ENCODE assay signal across 1 cellular context in the genomic region with DNA sequence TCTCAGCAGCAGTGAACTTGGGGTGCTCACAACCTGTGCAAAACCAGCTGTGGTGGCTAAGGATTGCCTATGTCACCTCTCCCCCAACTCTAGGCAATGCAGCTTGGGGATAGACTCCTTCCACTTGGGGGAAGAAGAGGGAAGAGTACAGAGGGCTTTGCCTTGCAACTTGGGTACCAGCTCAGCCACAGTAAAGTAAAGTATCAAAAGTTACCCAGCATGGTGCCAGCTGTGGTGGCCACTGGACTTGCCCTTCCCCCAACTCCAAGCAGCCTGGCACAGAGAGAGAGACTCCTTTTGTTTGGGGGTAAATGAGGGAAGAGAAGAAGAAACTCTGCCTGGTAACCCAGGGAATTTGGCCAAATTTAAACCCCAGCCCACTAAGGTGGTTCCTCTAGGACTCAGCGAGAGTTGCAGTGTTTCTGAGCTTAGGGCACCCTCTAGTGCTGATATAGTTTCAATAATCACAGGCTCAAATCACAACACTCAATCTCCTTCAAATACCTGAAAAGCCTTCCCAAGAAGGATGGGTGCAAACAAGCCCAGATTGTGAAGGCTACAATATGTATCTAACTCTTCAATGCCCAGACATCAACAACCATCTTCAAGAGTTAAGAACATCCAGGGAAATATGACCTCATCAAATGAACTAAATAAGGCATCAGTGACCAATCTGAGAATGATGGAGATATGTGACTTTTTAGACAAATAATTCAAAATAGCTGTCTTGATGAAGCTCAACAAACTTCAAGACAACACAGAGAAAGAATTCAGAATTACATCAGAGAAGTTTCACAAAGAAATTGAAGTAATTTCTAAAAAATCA.
TF ChIP-seq lines count a peak whose summit lies in the region.

No MANE protein-coding gene starts in this region.

TF ChIP-seq in HEK293, 187 proteins besides CTCF, POLR2A, EP300 and RAD21 (continued from another document):
- TF ChIP-seq, protein P1, sequence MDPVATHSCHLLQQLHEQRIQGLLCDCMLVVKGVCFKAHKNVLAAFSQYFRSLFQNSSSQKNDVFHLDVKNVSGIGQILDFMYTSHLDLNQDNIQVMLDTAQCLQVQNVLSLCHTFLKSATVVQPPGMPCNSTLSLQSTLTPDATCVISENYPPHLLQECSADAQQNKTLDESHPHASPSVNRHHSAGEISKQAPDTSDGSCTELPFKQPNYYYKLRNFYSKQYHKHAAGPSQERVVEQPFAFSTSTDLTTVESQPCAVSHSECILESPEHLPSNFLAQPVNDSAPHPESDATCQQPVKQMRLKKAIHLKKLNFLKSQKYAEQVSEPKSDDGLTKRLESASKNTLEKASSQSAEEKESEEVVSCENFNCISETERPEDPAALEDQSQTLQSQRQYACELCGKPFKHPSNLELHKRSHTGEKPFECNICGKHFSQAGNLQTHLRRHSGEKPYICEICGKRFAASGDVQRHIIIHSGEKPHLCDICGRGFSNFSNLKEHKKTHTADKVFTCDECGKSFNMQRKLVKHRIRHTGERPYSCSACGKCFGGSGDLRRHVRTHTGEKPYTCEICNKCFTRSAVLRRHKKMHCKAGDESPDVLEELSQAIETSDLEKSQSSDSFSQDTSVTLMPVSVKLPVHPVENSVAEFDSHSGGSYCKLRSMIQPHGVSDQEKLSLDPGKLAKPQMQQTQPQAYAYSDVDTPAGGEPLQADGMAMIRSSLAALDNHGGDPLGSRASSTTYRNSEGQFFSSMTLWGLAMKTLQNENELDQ (tag by site-specific recombination; IDR thresholded peaks at IDR 0.05; ENCODE audit: low read depth): no peak
- TF ChIP-seq, protein P2, sequence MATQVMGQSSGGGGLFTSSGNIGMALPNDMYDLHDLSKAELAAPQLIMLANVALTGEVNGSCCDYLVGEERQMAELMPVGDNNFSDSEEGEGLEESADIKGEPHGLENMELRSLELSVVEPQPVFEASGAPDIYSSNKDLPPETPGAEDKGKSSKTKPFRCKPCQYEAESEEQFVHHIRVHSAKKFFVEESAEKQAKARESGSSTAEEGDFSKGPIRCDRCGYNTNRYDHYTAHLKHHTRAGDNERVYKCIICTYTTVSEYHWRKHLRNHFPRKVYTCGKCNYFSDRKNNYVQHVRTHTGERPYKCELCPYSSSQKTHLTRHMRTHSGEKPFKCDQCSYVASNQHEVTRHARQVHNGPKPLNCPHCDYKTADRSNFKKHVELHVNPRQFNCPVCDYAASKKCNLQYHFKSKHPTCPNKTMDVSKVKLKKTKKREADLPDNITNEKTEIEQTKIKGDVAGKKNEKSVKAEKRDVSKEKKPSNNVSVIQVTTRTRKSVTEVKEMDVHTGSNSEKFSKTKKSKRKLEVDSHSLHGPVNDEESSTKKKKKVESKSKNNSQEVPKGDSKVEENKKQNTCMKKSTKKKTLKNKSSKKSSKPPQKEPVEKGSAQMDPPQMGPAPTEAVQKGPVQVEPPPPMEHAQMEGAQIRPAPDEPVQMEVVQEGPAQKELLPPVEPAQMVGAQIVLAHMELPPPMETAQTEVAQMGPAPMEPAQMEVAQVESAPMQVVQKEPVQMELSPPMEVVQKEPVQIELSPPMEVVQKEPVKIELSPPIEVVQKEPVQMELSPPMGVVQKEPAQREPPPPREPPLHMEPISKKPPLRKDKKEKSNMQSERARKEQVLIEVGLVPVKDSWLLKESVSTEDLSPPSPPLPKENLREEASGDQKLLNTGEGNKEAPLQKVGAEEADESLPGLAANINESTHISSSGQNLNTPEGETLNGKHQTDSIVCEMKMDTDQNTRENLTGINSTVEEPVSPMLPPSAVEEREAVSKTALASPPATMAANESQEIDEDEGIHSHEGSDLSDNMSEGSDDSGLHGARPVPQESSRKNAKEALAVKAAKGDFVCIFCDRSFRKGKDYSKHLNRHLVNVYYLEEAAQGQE (tag by site-specific recombination; IDR thresholded peaks at IDR 0.05): no peak
- TF ChIP-seq ZNF423 (tag by site-specific recombination; IDR thresholded peaks at IDR 0.05) (no peak), BCL11B (tag by site-specific recombination; IDR thresholded peaks at IDR 0.05; ENCODE audit: low read depth) (no peak), ZNF561 (tag by site-specific recombination; IDR thresholded peaks at IDR 0.05; ENCODE audit: borderline replicate concordance) (no peak), ZNF654 (tag by site-specific recombination; IDR thresholded peaks at IDR 0.05; ENCODE audit: low read depth) (peak; percentile 87)
TF ChIP-seq in HEK293: peak in this region for 2.
